In genomic region chr18:48790226-48790863, GRCh38 we compare ENCODE assay signal across 9 cellular contexts.
DNase-seq lines count a peak whose midpoint lies in the region; ATAC-seq and TF ChIP-seq lines count a peak whose summit lies in the region.
"Had no signal": no experiment of that assay in that cellular context is flagged by ENCODE, and none has a peak within 500 bp of the region (broad histone marks: within the 10 kb centered on the region; RNA-seq: fewer than 3 reads in every experiment).

No MANE protein-coding gene starts in this region.

- BruUV-seq in Calu3 (replicated peaks; lab: Mats Ljungman, UMichigan) = no TSS peak

- intact Hi-C loops in Calu3 (cut with micrococcal nuclease; ENCODE audit: unreplicated experiment) (no loop called here), Right ventricle myocardium superior (cut with DNase I) (no loop called here)

- no peaks in the 10 kb centered on the region for H3K27me3 Mint-ChIP-seq in Calu3 (ENCODE audit: unreplicated experiment)
- H3K27me3 Mint-ChIP-seq: CD4-positive, alpha-beta T cell had no signal

- peak overlapping the region; percentile 11 for H3K9ac ChIP-seq in adipocyte (ENCODE audit: low read length)

- peak overlapping the region; percentile 42 for H3K27ac Mint-ChIP-seq in Calu3 (ENCODE audit: unreplicated experiment)
- H3K27ac Mint-ChIP-seq: CD4-positive, alpha-beta T cell had no signal

- H3K36me3 Mint-ChIP-seq in Calu3 (ENCODE audit: insufficient read depth, unreplicated experiment) = peaks cover 6% of the 10 kb centered on the region

- H3K36me3 ChIP-seq in adipocyte (ENCODE audit: control insufficient read depth, insufficient read depth, low read length, severe bottlenecking) = peaks cover 25% of the 10 kb centered on the region

- TF ChIP-seq CTCF in Calu3 (IDR thresholded peaks at IDR 0.05; ENCODE audit: unreplicated experiment) = no peak

- CTCF ChIA-PET in Calu3 (lab: Charles Lee) = no interaction called here

- ATAC-seq in Right ventricle myocardium superior (ENCODE audit: poor library complexity) = peak; percentile 84
- ATAC-seq in GM19324 (IDR thresholded peaks at IDR 0.05; ENCODE audit: low FRiP score, unreplicated experiment) = no peak

- H3K9me3 Mint-ChIP-seq in Calu3 (ENCODE audit: low read depth, unreplicated experiment) = peaks cover 3% of the 10 kb centered on the region
- H3K9me3 Mint-ChIP-seq: CD4-positive, alpha-beta T cell had no signal

- H3K9me3 ChIP-seq in adipocyte (ENCODE audit: control insufficient read depth, low read length) = no peaks in the 10 kb centered on the region

- peak; percentile 28 for DNase-seq in Calu3
- DNase-seq in adipocyte (ENCODE audit: low read depth) = no peak
- DNase-seq in Right ventricle myocardium superior = peak; percentile 88
- DNase-seq in pulmonary artery endothelial cell (ENCODE audit: low read depth, low spot score) = peak; percentile 80
- DNase-seq in central memory CD4-positive, alpha-beta T cell = no peak
- DNase-seq in COR-L47 (lab: John Stamatoyannopoulos, UW) = no peak
- no peak for DNase-seq in SKM-1 treated with dmso at 0.1 percent for 144 hours (lab: John Stamatoyannopoulos, UW; ENCODE audit: unreplicated experiment)
- DNase-seq: CD4-positive, alpha-beta T cell had no signal

- peaks cover 12% of the 10 kb centered on the region for H3K4me1 Mint-ChIP-seq in Calu3 (ENCODE audit: low read depth, unreplicated experiment)

- H3K4me1 ChIP-seq in adipocyte (ENCODE audit: control insufficient read depth, insufficient read depth, low read length) = peaks cover 22% of the 10 kb centered on the region

- H3K4me3 Mint-ChIP-seq in Calu3 (ENCODE audit: low read depth, unreplicated experiment) = no peak overlapping the region
- H3K4me3 Mint-ChIP-seq: CD4-positive, alpha-beta T cell had no signal

- H3K4me3 ChIP-seq in adipocyte (ENCODE audit: low read length) = no peak overlapping the region

- H3K27me3 ChIP-seq in adipocyte (replicated peaks; ENCODE audit: control insufficient read depth, insufficient read depth, low read length) = no peaks in the 10 kb centered on the region

Comparison
In these comparisons a context has a peak if more than half of its experiments do, and no peak if none do; other contexts are left out.
1. DNase-seq: peak in Calu3 (single experiment), Right ventricle myocardium superior (single experiment) and pulmonary artery endothelial cell (single experiment); none in adipocyte (single experiment), central memory CD4-positive, alpha-beta T cell (single experiment), COR-L47 (single experiment) and SKM-1 treated with dmso at 0.1 percent for 144 hours (single experiment).